8 cellular contexts compared by ENCODE assay signal in the genomic region with DNA sequence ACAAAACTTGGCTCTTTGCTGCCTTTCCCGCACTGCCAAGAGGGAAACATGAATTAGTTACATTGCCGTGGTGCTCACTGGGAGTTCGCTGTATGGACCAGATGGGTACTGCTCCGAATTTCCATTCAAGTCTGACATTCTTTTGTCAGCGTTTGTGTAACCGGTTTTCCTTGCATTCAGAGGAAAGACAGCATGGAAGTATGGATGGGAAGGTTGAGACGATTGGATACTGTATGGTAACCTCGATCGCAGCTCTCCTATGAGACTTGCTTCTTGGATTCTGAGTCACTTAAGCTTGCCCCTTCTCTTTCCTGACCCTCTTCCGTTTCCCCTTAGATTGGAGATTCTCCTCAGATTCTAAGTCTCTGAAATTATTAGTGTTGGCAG. TPM values are rescaled to one million over a fixed set of nuclear protein-coding genes. Genes with fewer than 3 reads are reported as not detected.
A peak's percentile ranks its signal among the peaks of the same experiment; 100 is the strongest.
DNase-seq lines count a peak whose midpoint lies in the region; ATAC-seq, FAIRE-seq and TF ChIP-seq lines count a peak whose summit lies in the region.

No MANE protein-coding gene starts in this region.

- H3K36me3 ChIP-seq in DOHH2 (ENCODE audit: control insufficient read depth, low read length) (peaks cover 10% of the 10 kb centered on the region; the same call in 1 of the 2 replicates), kidney (ENCODE audit: control insufficient read depth in 1 of 2, insufficient read depth in 2 of 2, low read length in 2 of 2) (no peaks in the 10 kb centered on the region), stomach smooth muscle (ENCODE audit: control insufficient read depth in 2 of 2, insufficient read depth in 2 of 2, low read length in 2 of 2) (no peaks in the 10 kb centered on the region)

- intact Hi-C loops in kidney (cut with DNase I), result loop anchor here (10.0 kb wide), 1 partner anchor 108 kb away; no protein-coding TSS in a partner anchor

- H3K9me2 ChIP-seq in DOHH2 (replicated peaks; ENCODE audit: control insufficient read depth, low read length), result no peaks in the 10 kb centered on the region

- no peaks in the 10 kb centered on the region for H4K20me1 ChIP-seq in DOHH2 (ENCODE audit: control insufficient read depth, insufficient read depth, low read depth, low read length)

- peak; percentile 30 for DNase-seq in LHCN-M2 (ENCODE audit: low read depth)
- no peak for DNase-seq in astrocyte of the cerebellum (ENCODE audit: low read depth)
- DNase-seq in kidney, result no peak
- no peak for DNase-seq in NCI-H128 (lab: John Stamatoyannopoulos, UW; ENCODE audit: unreplicated experiment)

- TF ChIP-seq CTCF in DOHH2 (IDR thresholded peaks at IDR 0.05; ENCODE audit: low read depth, low read length, poor library complexity, severe bottlenecking), result no peak
- TF ChIP-seq CTCF in astrocyte of the cerebellum (IDR thresholded peaks at IDR 0.05; ENCODE audit: low read depth, low read length, missing control alignments), result no peak
- TF ChIP-seq CTCF in kidney (IDR thresholded peaks at IDR 0.05; ENCODE audit: borderline replicate concordance, extremely low read depth, insufficient read depth), result no peak

- peak overlapping the region; percentile 94 for H3K4me3 ChIP-seq in DOHH2 (ENCODE audit: low read length)
- peak overlapping the region; percentile 95 for H3K4me3 ChIP-seq in astrocyte of the cerebellum (ENCODE audit: low read depth, low read length)
- peak overlapping the region; percentile 83 to 90 for H3K4me3 ChIP-seq in kidney (ENCODE audit: low read length in 2 of 2)
- peak overlapping the region; percentile 89 to 99 for H3K4me3 ChIP-seq in stomach smooth muscle (ENCODE audit: low read length in 2 of 2)

- H3K9me3 ChIP-seq in DOHH2 (ENCODE audit: control insufficient read depth, insufficient read depth, low read length) (peaks cover 12% of the 10 kb centered on the region), kidney (ENCODE audit: control insufficient read depth in 1 of 2, low read length in 2 of 2) (no peaks in the 10 kb centered on the region), stomach smooth muscle (ENCODE audit: control insufficient read depth in 2 of 2, low read length in 2 of 2) (no peaks in the 10 kb centered on the region)

- peak overlapping the region; percentile 85 for H3K27ac ChIP-seq in DOHH2 (ENCODE audit: low read depth, low read length)
- peak overlapping the region; percentile 88 to 89 for H3K27ac ChIP-seq in kidney (ENCODE audit: low read depth in 2 of 2, low read length in 2 of 2)
- peak overlapping the region; percentile 90 for H3K27ac ChIP-seq in stomach smooth muscle (ENCODE audit: low read length)

- FAIRE-seq in kidney (lab: Jason Lieb, UNC), result no peak

- H3K27me3 ChIP-seq in DOHH2 (ENCODE audit: control insufficient read depth, low read length), result no peaks in the 10 kb centered on the region
- no peaks in the 10 kb centered on the region for H3K27me3 ChIP-seq in stomach smooth muscle (ENCODE audit: control insufficient read depth in 1 of 2, insufficient read depth in 2 of 2, low read length in 2 of 2)

- peak; percentile 29 for ATAC-seq in GM21717 (IDR thresholded peaks at IDR 0.05; ENCODE audit: unreplicated experiment)
- no peak for ATAC-seq in GM21576 (IDR thresholded peaks at IDR 0.05; ENCODE audit: unreplicated experiment)

- no peaks in the 10 kb centered on the region for H3F3A ChIP-seq in DOHH2 (ENCODE audit: control insufficient read depth, insufficient read depth)

- H3K9ac ChIP-seq in kidney (ENCODE audit: low read length in 2 of 2) (peak overlapping the region; percentile 3 to 91), stomach smooth muscle (ENCODE audit: low read length in 2 of 2) (peak overlapping the region; percentile 80 to 98)

- peaks cover 26% of the 10 kb centered on the region for H3K79me2 ChIP-seq in DOHH2 (ENCODE audit: control insufficient read depth, low read length)

- H3K4me1 ChIP-seq in DOHH2 (ENCODE audit: control insufficient read depth, low read length), result peaks cover 19% of the 10 kb centered on the region
- H3K4me1 ChIP-seq in kidney (ENCODE audit: control insufficient read depth in 1 of 2, insufficient read depth in 1 of 2, low read depth in 1 of 2, low read length in 2 of 2), result peaks cover 0 to 8% of the 10 kb centered on the region in 2 donors
- peaks cover 12% of the 10 kb centered on the region for H3K4me1 ChIP-seq in stomach smooth muscle (ENCODE audit: control insufficient read depth, insufficient read depth, low read length)

- in situ Hi-C loops in astrocyte of the cerebellum (cut with HindIII; ENCODE audit: low sequenced_read_pairs), result no loop called here

- H3K4me2 ChIP-seq in DOHH2 (ENCODE audit: low read length), result peak overlapping the region; percentile 94

RNA-seq across cellular contexts. Expression of a gene that starts 0.6 kb away (rescaled TPM):
- total RNA-seq in LHCN-M2 (2014; rRNA removed) (36.5 and 36.7 TPM in 2 replicates), kidney (25.1 TPM)
- 13.9 TPM for polyA plus RNA-seq in LHCN-M2 (2012)
- polyA plus RNA-seq in kidney (ENCODE audit: insufficient read depth, low read depth, low replicate concordance), result 17.1 TPM

RNA-seq across cellular contexts. Expression of a gene that starts 53.1 kb away (rescaled TPM):
- total RNA-seq in LHCN-M2 (2014; rRNA removed) (43.7 and 44.4 TPM in 2 replicates), kidney (66.5 TPM)
- 22.6 TPM for polyA plus RNA-seq in LHCN-M2 (2012)
- 29.6 TPM for polyA plus RNA-seq in kidney (ENCODE audit: insufficient read depth, low read depth, low replicate concordance)
